14 cellular contexts compared by ENCODE assay signal in the genomic region with DNA sequence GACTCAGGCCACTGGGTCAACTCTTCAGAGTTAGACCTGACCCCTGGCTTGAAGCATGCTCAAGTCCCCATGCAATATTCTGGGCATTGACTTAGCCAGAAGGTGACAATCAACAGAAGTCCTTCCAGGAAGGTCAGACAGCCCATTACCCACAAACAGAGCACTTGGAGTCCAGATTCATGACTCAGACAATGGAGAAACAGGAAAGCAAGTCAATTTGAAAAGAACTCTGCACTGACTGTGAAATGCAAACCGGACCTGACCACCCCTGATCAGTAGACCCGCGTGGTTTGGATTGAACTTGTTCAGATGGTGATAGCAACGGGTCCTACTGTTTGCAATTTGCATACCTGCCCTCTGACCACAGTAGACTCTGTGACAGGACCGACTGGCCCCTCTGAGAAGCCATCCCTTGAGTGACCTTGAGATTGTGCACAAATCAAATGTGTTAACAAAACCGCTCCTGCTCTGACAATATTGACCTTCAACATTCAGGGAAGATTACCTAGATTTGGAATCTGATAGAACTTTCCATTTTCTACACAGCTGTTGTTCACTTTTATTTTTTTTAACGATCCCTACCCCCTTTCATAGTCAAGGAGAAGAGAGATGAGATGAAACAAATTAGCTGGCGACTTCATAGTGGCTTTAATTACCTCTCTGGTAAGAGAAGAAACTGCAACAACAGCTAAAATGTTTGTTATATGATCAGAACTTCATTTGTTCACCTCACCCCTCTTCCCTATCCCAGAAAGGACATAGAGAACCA.
A peak's percentile ranks its signal among the peaks of the same experiment; 100 is the strongest.
DNase-seq lines count a peak whose midpoint lies in the region; ATAC-seq and TF ChIP-seq lines count a peak whose summit lies in the region.
"Had no signal": no experiment of that assay in that cellular context is flagged by ENCODE, and none has a peak within 500 bp of the region (broad histone marks: within the 10 kb centered on the region; RNA-seq: fewer than 3 reads in every experiment).

No MANE protein-coding gene starts in this region.

- no peak overlapping the region for H3K9ac ChIP-seq in skeletal muscle tissue (ENCODE audit: low read depth in 1 of 3, low read length in 3 of 3)

- no peak overlapping the region for H3K4me3 ChIP-seq in skeletal muscle tissue (ENCODE audit: low read length in 3 of 3)
- H3K4me3 ChIP-seq: HAP-1 had no signal

- ATAC-seq in GM21515 (IDR thresholded peaks at IDR 0.05; ENCODE audit: unreplicated experiment) (no peak), HG03159 (IDR thresholded peaks at IDR 0.05; ENCODE audit: unreplicated experiment) (no peak), GM21360 (IDR thresholded peaks at IDR 0.05; ENCODE audit: unreplicated experiment) (no peak)
- ATAC-seq: activated naive CD4-positive, alpha-beta T cell treated with anti-CD3 and anti-CD28 coated beads, Interleukin-2, amount 50 U/mL, for 72 hours; naive thymus-derived CD4-positive, alpha-beta T cell had no signal

- H3K36me3 ChIP-seq in skeletal muscle tissue (ENCODE audit: control insufficient read depth in 3 of 3, insufficient read depth in 3 of 3, low read length in 3 of 3) = peaks cover 8 to 49% (median 14%) of the 10 kb centered on the region in 3 donors

- DNase-seq in HFFc6 (no peak), amniotic epithelial cell (ENCODE audit: low read depth) (peak; percentile 32), kidney tubule cell (ENCODE audit: low spot score) (peak; percentile 63), hypothalamus (lab: John Stamatoyannopoulos, UW) (no peak)
- DNase-seq: CD8-positive, alpha-beta memory T cell; cortex of kidney; naive thymus-derived CD4-positive, alpha-beta T cell; NK-92 treated with Interleukin-12 subunit alpha and Interleukin-12 subunit beta, amount 100 ng/mL, for 24 hours had no signal

- H3K36me3 Mint-ChIP-seq in HFFc6 (ENCODE audit: low read depth) = peaks cover 60% of the 10 kb centered on the region
- H3K36me3 Mint-ChIP-seq: activated naive CD4-positive, alpha-beta T cell treated with anti-CD3 and anti-CD28 coated beads, Interleukin-2, amount 50 U/mL, for 72 hours; CD8-positive, alpha-beta memory T cell; naive thymus-derived CD4-positive, alpha-beta T cell had no signal

- H3K4me1 ChIP-seq in skeletal muscle tissue (ENCODE audit: control insufficient read depth in 3 of 3, insufficient read depth in 3 of 3, low read length in 3 of 3) = peaks cover 0 to 15% (median 2%) of the 10 kb centered on the region in 3 donors

- TF ChIP-seq CTCF in HFFc6 (IDR thresholded peaks at IDR 0.05) = no peak

- no peaks in the 10 kb centered on the region for H3K9me3 Mint-ChIP-seq in HFFc6
- H3K9me3 Mint-ChIP-seq: activated naive CD4-positive, alpha-beta T cell treated with anti-CD3 and anti-CD28 coated beads, Interleukin-2, amount 50 U/mL, for 72 hours; CD8-positive, alpha-beta memory T cell had no signal

- peak overlapping the region; percentile 48 for H3K27ac ChIP-seq in skeletal muscle tissue (ENCODE audit: low read depth, low read length)

- no peaks in the 10 kb centered on the region for H3K27me3 ChIP-seq in skeletal muscle tissue (ENCODE audit: control insufficient read depth in 3 of 3, insufficient read depth in 3 of 3, low read length in 3 of 3)

- H3K4me1 Mint-ChIP-seq in HFFc6 (ENCODE audit: low read depth) = peaks cover 62% of the 10 kb centered on the region

- H3K9me3 ChIP-seq in skeletal muscle tissue (ENCODE audit: control insufficient read depth in 3 of 3, low read length in 3 of 3) = no peaks in the 10 kb centered on the region
- H3K9me3 ChIP-seq: HAP-1 had no signal

- H3K4me3 Mint-ChIP-seq in HFFc6 = 0 out of 2 replicates have a peak overlapping the region, but pooled peaks have one; percentile 11
- H3K4me3 Mint-ChIP-seq: CD8-positive, alpha-beta memory T cell; naive thymus-derived CD4-positive, alpha-beta T cell had no signal

- no peaks in the 10 kb centered on the region for H3K27me3 Mint-ChIP-seq in HFFc6 (ENCODE audit: insufficient read depth)

- H3K27ac Mint-ChIP-seq in HFFc6 = peak overlapping the region; percentile 52
- H3K27ac Mint-ChIP-seq: activated naive CD4-positive, alpha-beta T cell treated with anti-CD3 and anti-CD28 coated beads, Interleukin-2, amount 50 U/mL, for 72 hours had no signal

Comparison
In these comparisons a context has a peak if more than half of its experiments do, and no peak if none do; other contexts are left out.
1. DNase-seq: peak in amniotic epithelial cell (single experiment) and kidney tubule cell (single experiment); none in HFFc6 (single experiment) and hypothalamus (0 of 51).